ENCODE assay signal across 8 cellular contexts in the genomic region with DNA sequence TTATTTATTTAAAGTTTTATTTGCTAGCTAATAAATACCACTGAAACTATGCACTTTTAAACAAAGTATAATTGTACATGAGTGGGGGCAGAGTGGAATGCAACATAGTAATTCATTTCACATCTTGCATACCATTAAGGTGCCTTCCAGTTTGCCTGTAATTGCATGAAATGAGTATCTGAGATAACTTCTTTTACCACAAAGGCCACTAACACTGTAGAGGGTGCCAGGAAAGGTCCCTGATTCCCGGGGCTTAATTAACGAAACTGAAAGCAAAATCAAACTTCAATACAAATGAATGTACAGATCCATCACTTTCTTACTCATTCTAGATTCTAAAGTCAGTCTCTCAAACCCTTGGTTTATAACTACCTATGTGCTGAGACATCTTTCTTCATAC. TPM values are rescaled to one million over a fixed set of nuclear protein-coding genes. Genes with fewer than 3 reads are reported as not detected.
DNase-seq lines count a peak whose midpoint lies in the region; ATAC-seq and TF ChIP-seq lines count a peak whose summit lies in the region.

No MANE protein-coding gene starts in this region.

- H3K27me3 Mint-ChIP-seq in naive thymus-derived CD8-positive, alpha-beta T cell = no peaks in the 10 kb centered on the region
- peaks cover 36% of the 10 kb centered on the region for H3K27me3 Mint-ChIP-seq in WTC11 (ENCODE audit: low read depth)

- no peaks in the 10 kb centered on the region for H3K36me3 ChIP-seq in adipocyte (ENCODE audit: control insufficient read depth, insufficient read depth, low read length, severe bottlenecking)

- peaks cover 2 to 4% (median 3%) of the 10 kb centered on the region in 3 donors for H3K36me3 Mint-ChIP-seq in naive thymus-derived CD8-positive, alpha-beta T cell
- H3K36me3 Mint-ChIP-seq in WTC11 = no peaks in the 10 kb centered on the region

- H3K9me3 ChIP-seq in adipocyte (ENCODE audit: control insufficient read depth, low read length) = no peaks in the 10 kb centered on the region

- peaks cover 0 to 4% (median 0%) of the 10 kb centered on the region in 9 donors for H3K9me3 Mint-ChIP-seq in naive thymus-derived CD8-positive, alpha-beta T cell
- H3K9me3 Mint-ChIP-seq in WTC11 = no peaks in the 10 kb centered on the region

- H3K27ac Mint-ChIP-seq in naive thymus-derived CD8-positive, alpha-beta T cell = peak overlapping the region in 8 of 10 donors; percentile 41 to 86 (median 77)
- H3K27ac Mint-ChIP-seq in WTC11 = no peak overlapping the region

- H3K4me3 ChIP-seq in adipocyte (ENCODE audit: low read length) = peak overlapping the region; percentile 94

- DNase-seq in NOMO-1 treated with DMSO at 0.1 percent for 48 hours (lab: John Stamatoyannopoulos, UW; ENCODE audit: unreplicated experiment) (peak; percentile 33), NOMO-1 treated with dmso at 0.1 percent for 144 hours (lab: John Stamatoyannopoulos, UW; ENCODE audit: unreplicated experiment) (no peak), HCEC 1CT (peak; percentile 25), NAMALWA (ENCODE audit: low spot score) (peak; percentile 60), adipocyte (ENCODE audit: low read depth) (peak; percentile 47), WTC11 (ENCODE audit: low spot score) (no peak), T-helper 9 cell (no peak)
- DNase-seq in naive thymus-derived CD8-positive, alpha-beta T cell = peak in 2 of 10 donors; percentile 22 to 31

- H3K9ac ChIP-seq in adipocyte (ENCODE audit: low read length) = peak overlapping the region; percentile 88

- no peak for ATAC-seq in naive thymus-derived CD8-positive, alpha-beta T cell
- no peak for ATAC-seq in WTC11

- peaks cover 27% of the 10 kb centered on the region for H3K4me1 ChIP-seq in adipocyte (ENCODE audit: control insufficient read depth, insufficient read depth, low read length)

- peaks cover 22 to 25% (median 24%) of the 10 kb centered on the region in 4 donors for H3K4me1 Mint-ChIP-seq in naive thymus-derived CD8-positive, alpha-beta T cell
- H3K4me1 Mint-ChIP-seq in WTC11 = peaks cover 5% of the 10 kb centered on the region; the same call in 1 of the 2 replicates

- POLR2A ChIA-PET in naive thymus-derived CD8-positive, alpha-beta T cell (lab: Charles Lee) = interaction anchor here (1.0 to 6.6 kb wide), 5 partner anchors 9 to 134 kb away, joined by 3 to 167 read pairs (median 8); partner anchors contain the start of gene IFT57
- POLR2A ChIA-PET in WTC11 (lab: Charles Lee) = no interaction called here

- H3K4me3 Mint-ChIP-seq in naive thymus-derived CD8-positive, alpha-beta T cell = peak overlapping the region in 7 of 10 donors; percentile 65 to 99 (median 89)
- no peak overlapping the region for H3K4me3 Mint-ChIP-seq in WTC11

- no peaks in the 10 kb centered on the region for H3K27me3 ChIP-seq in adipocyte (replicated peaks; ENCODE audit: control insufficient read depth, insufficient read depth, low read length)

- TF ChIP-seq CTCF in WTC11 (IDR thresholded peaks at IDR 0.05) = no peak

- CTCF ChIA-PET in WTC11 (lab: Charles Lee) = no interaction called here

TF ChIP-seq in WTC11, 78 proteins besides CTCF, POLR2A, EP300 and RAD21:
- TF ChIP-seq, protein P1, sequence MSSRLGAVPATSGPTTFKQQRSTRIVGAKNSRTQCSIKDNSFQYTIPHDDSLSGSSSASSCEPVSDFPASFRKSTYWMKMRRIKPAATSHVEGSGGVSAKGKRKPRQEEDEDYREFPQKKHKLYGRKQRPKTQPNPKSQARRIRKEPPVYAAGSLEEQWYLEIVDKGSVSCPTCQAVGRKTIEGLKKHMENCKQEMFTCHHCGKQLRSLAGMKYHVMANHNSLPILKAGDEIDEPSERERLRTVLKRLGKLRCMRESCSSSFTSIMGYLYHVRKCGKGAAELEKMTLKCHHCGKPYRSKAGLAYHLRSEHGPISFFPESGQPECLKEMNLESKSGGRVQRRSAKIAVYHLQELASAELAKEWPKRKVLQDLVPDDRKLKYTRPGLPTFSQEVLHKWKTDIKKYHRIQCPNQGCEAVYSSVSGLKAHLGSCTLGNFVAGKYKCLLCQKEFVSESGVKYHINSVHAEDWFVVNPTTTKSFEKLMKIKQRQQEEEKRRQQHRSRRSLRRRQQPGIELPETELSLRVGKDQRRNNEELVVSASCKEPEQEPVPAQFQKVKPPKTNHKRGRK (CRISPR knock-in tag; IDR thresholded peaks at IDR 0.05; ENCODE audit: borderline replicate concordance) = no peak
- TF ChIP-seq, protein P2, sequence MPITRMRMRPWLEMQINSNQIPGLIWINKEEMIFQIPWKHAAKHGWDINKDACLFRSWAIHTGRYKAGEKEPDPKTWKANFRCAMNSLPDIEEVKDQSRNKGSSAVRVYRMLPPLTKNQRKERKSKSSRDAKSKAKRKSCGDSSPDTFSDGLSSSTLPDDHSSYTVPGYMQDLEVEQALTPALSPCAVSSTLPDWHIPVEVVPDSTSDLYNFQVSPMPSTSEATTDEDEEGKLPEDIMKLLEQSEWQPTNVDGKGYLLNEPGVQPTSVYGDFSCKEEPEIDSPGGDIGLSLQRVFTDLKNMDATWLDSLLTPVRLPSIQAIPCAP (CRISPR knock-in tag; IDR thresholded peaks at IDR 0.05) = no peak
- TF ChIP-seq ELF4 (CRISPR knock-in tag; IDR thresholded peaks at IDR 0.05; ENCODE audit: low read depth) (no peak), ZNF671 (CRISPR knock-in tag; IDR thresholded peaks at IDR 0.05) (no peak), NR1H2 (CRISPR knock-in tag; IDR thresholded peaks at IDR 0.05) (no peak), PRRX2 (CRISPR knock-in tag; IDR thresholded peaks at IDR 0.05) (no peak)
- TF ChIP-seq, protein P3, sequence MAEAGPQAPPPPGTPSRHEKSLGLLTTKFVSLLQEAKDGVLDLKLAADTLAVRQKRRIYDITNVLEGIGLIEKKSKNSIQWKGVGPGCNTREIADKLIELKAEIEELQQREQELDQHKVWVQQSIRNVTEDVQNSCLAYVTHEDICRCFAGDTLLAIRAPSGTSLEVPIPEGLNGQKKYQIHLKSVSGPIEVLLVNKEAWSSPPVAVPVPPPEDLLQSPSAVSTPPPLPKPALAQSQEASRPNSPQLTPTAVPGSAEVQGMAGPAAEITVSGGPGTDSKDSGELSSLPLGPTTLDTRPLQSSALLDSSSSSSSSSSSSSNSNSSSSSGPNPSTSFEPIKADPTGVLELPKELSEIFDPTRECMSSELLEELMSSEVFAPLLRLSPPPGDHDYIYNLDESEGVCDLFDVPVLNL (CRISPR knock-in tag; IDR thresholded peaks at IDR 0.05; ENCODE audit: borderline replicate concordance, low read depth) = no peak
- TF ChIP-seq, protein P4, sequence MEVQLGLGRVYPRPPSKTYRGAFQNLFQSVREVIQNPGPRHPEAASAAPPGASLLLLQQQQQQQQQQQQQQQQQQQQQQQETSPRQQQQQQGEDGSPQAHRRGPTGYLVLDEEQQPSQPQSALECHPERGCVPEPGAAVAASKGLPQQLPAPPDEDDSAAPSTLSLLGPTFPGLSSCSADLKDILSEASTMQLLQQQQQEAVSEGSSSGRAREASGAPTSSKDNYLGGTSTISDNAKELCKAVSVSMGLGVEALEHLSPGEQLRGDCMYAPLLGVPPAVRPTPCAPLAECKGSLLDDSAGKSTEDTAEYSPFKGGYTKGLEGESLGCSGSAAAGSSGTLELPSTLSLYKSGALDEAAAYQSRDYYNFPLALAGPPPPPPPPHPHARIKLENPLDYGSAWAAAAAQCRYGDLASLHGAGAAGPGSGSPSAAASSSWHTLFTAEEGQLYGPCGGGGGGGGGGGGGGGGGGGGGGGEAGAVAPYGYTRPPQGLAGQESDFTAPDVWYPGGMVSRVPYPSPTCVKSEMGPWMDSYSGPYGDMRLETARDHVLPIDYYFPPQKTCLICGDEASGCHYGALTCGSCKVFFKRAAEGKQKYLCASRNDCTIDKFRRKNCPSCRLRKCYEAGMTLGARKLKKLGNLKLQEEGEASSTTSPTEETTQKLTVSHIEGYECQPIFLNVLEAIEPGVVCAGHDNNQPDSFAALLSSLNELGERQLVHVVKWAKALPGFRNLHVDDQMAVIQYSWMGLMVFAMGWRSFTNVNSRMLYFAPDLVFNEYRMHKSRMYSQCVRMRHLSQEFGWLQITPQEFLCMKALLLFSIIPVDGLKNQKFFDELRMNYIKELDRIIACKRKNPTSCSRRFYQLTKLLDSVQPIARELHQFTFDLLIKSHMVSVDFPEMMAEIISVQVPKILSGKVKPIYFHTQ (CRISPR knock-in tag; IDR thresholded peaks at IDR 0.05) = no peak

RNA-seq across cellular contexts. Expression of gene CD47, which starts 2.1 kb away (rescaled TPM):
- 100 to 1,000 TPM; 187 to 192 TPM for total RNA-seq in naive thymus-derived CD8-positive, alpha-beta T cell
- 100 to 1,000 TPM; 127 to 164 (median 135) TPM for polyA plus RNA-seq in naive thymus-derived CD8-positive, alpha-beta T cell
- total RNA-seq in WTC11 (2021) = 16.3 to 22.7 TPM (median 22.6 TPM) in 3 replicates

Comparison
In these comparisons a context has a peak if more than half of its experiments do, and no peak if none do; other contexts are left out.
1. DNase-seq: peak in NOMO-1 treated with DMSO at 0.1 percent for 48 hours (single experiment), HCEC 1CT (single experiment), NAMALWA (single experiment) and adipocyte (single experiment); none in NOMO-1 treated with dmso at 0.1 percent for 144 hours (single experiment), WTC11 (single experiment) and T-helper 9 cell (single experiment).